39 cellular contexts compared by ENCODE assay signal in genomic region chr1:153333902-153334301, GRCh38. TPM values are rescaled to one million over a fixed set of nuclear protein-coding genes. Genes with fewer than 3 reads are reported as not detected.
"Had no signal": no experiment of that assay in that cellular context is flagged by ENCODE, and none has a peak within 500 bp of the region (broad histone marks: within the 10 kb centered on the region; RNA-seq: fewer than 3 reads in every experiment).

No MANE protein-coding gene starts in this region.

- H3K4me1 Mint-ChIP-seq: activated B cell treated with CpG ODN at 0.5 μM for 24 hours; activated CD4-positive, alpha-beta T cell treated with anti-CD3 and anti-CD28 coated beads, Interleukin-2, amount 10 ng/mL, durations not matched to agents 24 days and 14 days; activated naive CD8-positive, alpha-beta T cell treated with anti-CD3 and anti-CD28 coated beads for 36 hours had no signal

- H3K4me3 ChIP-seq: body of pancreas, breast epithelium had no signal

- DNase-seq: activated B cell treated with CpG ODN at 0.5 μM for 24 hours; activated CD4-positive, alpha-beta memory T cell treated with anti-CD3 and anti-CD28 coated beads for 36 hours; activated CD4-positive, alpha-beta T cell treated with anti-CD3 and anti-CD28 coated beads for 4 hours; activated CD4-positive, alpha-beta T cell treated with anti-CD3 and anti-CD28 coated beads, Interleukin-2, amount 10 ng/mL, durations not matched to agents 24 days and 14 days; activated CD4-positive, alpha-beta T cell treated with anti-CD3 and anti-CD28 coated beads, Interleukin-2, amount 50 U/mL, for 1 hour; activated CD4-positive, alpha-beta T cell treated with anti-CD3 and anti-CD28 coated beads, Interleukin-2, amount 50 U/mL, for 4 hours; activated CD4-positive, CD25-positive, alpha-beta regulatory T cell treated with anti-CD3 and anti-CD28 coated beads, Interleukin-2, amount 50 U/mL, for 72 hours; activated CD8-positive, alpha-beta memory T cell treated with anti-CD3 and anti-CD28 coated beads, Interleukin-2, amount 50 U/mL, for 4 hours; activated CD8-positive, alpha-beta T cell treated with anti-CD3 and anti-CD28 coated beads for 36 hours; activated effector memory CD4-positive, alpha-beta T cell treated with anti-CD3 and anti-CD28 coated beads, Interleukin-2, amount 50 U/mL, for 16 hours; activated gamma-delta T cell treated with Interleukin-2 at 50 U/mL for 16 hours; activated naive CD4-positive, alpha-beta T cell; activated naive CD4-positive, alpha-beta T cell treated with anti-CD3 and anti-CD28 coated beads for 36 hours; activated naive CD4-positive, alpha-beta T cell treated with anti-CD3 and anti-CD28 coated beads, Interleukin-2, amount 50 U/mL, for 16 hours; activated naive CD8-positive, alpha-beta T cell treated with anti-CD3 and anti-CD28 coated beads for 36 hours; activated T-cell treated with anti-CD3 and anti-CD28 coated beads for 4 hours; activated T-cell treated with anti-CD3 and anti-CD28 coated beads, Interleukin-2, amount 50 U/mL, for 1 hour; activated T-cell treated with anti-CD3 and anti-CD28 coated beads, Interleukin-2, amount 50 U/mL, for 4 hours; activated T-cell treated with anti-CD3 and anti-CD28 coated beads, Interleukin-2, amount 50 U/mL, for 72 hours; amygdala; aorta; body of pancreas; brain microvascular endothelial cell; central memory CD4-positive, alpha-beta T cell; T-helper 2 cell; T-helper 9 cell had no signal

- H3K27me3 ChIP-seq: body of pancreas, brain microvascular endothelial cell, breast epithelium had no signal

- ATAC-seq: activated CD8-positive, alpha-beta T cell treated with anti-CD3 and anti-CD28 coated beads for 36 hours; activated naive CD4-positive, alpha-beta T cell treated with anti-CD3 and anti-CD28 coated beads, Interleukin-2, amount 50 U/mL, for 72 hours; activated T-cell treated with anti-CD3 and anti-CD28 coated beads, Interleukin-2, amount 50 U/mL, for 4 hours; activated T-cell treated with anti-CD3 and anti-CD28 coated beads, Interleukin-2, amount 50 U/mL, for 72 hours; activated T-helper 17 cell treated with anti-CD3 and anti-CD28 coated beads, Interleukin-2, amount 50 U/mL, for 72 hours; body of pancreas had no signal

- H3K27ac ChIP-seq: body of pancreas, brain microvascular endothelial cell, breast epithelium, VCaP had no signal

- H3K4me3 Mint-ChIP-seq: activated B cell treated with CpG ODN at 0.5 μM for 24 hours; activated CD4-positive, alpha-beta memory T cell treated with anti-CD3 and anti-CD28 coated beads for 36 hours; activated CD4-positive, alpha-beta T cell treated with anti-CD3 and anti-CD28 coated beads, Interleukin-2, amount 10 ng/mL, durations not matched to agents 24 days and 14 days; activated CD8-positive, alpha-beta T cell treated with anti-CD3 and anti-CD28 coated beads for 36 hours; activated naive CD4-positive, alpha-beta T cell treated with anti-CD3 and anti-CD28 coated beads for 36 hours; activated naive CD8-positive, alpha-beta T cell treated with anti-CD3 and anti-CD28 coated beads for 36 hours; activated T-cell treated with anti-CD3 and anti-CD28 coated beads, Interleukin-2, amount 50 U/mL, for 4 hours; activated T-cell treated with anti-CD3 and anti-CD28 coated beads, Interleukin-2, amount 50 U/mL, for 72 hours; activated T-helper 1 cell treated with anti-CD3 and anti-CD28 coated beads, Interleukin-12 subunit alpha, Interleukin-12 subunit beta, Interleukin-2, Interleukin-4 antibody, amounts not matched to agents 30 ng/mL and 10 ng/mL and 1 ng/mL, durations not matched to agents 14 hours and 24 hours and 36 hours; activated T-helper 17 cell treated with anti-CD3 and anti-CD28 coated beads, Interleukin-2, amount 50 U/mL, for 72 hours; T-helper 1 cell treated with Interleukin-12 subunit alpha and Interleukin-12 subunit beta and Interleukin-4 antibody, amounts not matched to agents 30 μg/mL and 1 μg/mL, for 36 hours; T-helper 2 cell treated with Interferon-gamma antibody and Interleukin-4, amounts not matched to agents 5 μg/mL and 100 μg/mL, for 36 hours had no signal

- H3K27ac Mint-ChIP-seq: activated B cell treated with CpG ODN at 0.5 μM for 24 hours; activated CD4-positive, alpha-beta memory T cell treated with anti-CD3 and anti-CD28 coated beads for 36 hours; activated CD4-positive, alpha-beta T cell treated with anti-CD3 and anti-CD28 coated beads, Interleukin-2, amount 10 ng/mL, durations not matched to agents 24 days and 14 days; activated CD8-positive, alpha-beta T cell treated with anti-CD3 and anti-CD28 coated beads for 36 hours; activated naive CD4-positive, alpha-beta T cell treated with anti-CD3 and anti-CD28 coated beads for 36 hours; activated naive CD4-positive, alpha-beta T cell treated with anti-CD3 and anti-CD28 coated beads, Interleukin-2, amount 50 U/mL, for 72 hours; activated naive CD8-positive, alpha-beta T cell treated with anti-CD3 and anti-CD28 coated beads for 36 hours; activated T-cell treated with anti-CD3 and anti-CD28 coated beads, Interleukin-2, amount 50 U/mL, for 72 hours; activated T-helper 1 cell treated with anti-CD3 and anti-CD28 coated beads, Interleukin-12 subunit alpha, Interleukin-12 subunit beta, Interleukin-2, Interleukin-4 antibody, amounts not matched to agents 30 ng/mL and 10 ng/mL and 1 ng/mL, durations not matched to agents 14 hours and 24 hours and 36 hours; activated T-helper 17 cell treated with anti-CD3 and anti-CD28 coated beads, Interleukin-2, amount 50 U/mL, for 72 hours; T-helper 1 cell treated with Interleukin-12 subunit alpha and Interleukin-12 subunit beta and Interleukin-4 antibody, amounts not matched to agents 30 μg/mL and 1 μg/mL, for 36 hours; T-helper 2 cell treated with Interferon-gamma antibody and Interleukin-4, amounts not matched to agents 5 μg/mL and 100 μg/mL, for 36 hours had no signal

- FAIRE-seq: astrocyte, colon had no signal

- H3K9me3 Mint-ChIP-seq: activated T-helper 1 cell treated with anti-CD3 and anti-CD28 coated beads, Interleukin-12 subunit alpha, Interleukin-12 subunit beta, Interleukin-2, Interleukin-4 antibody, amounts not matched to agents 30 ng/mL and 10 ng/mL and 1 ng/mL, durations not matched to agents 14 hours and 24 hours and 36 hours had no signal

- H3K36me3 ChIP-seq: brain microvascular endothelial cell, breast epithelium had no signal

- H3K27me3 Mint-ChIP-seq: activated naive CD8-positive, alpha-beta T cell treated with anti-CD3 and anti-CD28 coated beads for 36 hours had no signal

- H3K36me3 Mint-ChIP-seq: activated CD4-positive, alpha-beta memory T cell treated with anti-CD3 and anti-CD28 coated beads for 36 hours; activated naive CD8-positive, alpha-beta T cell treated with anti-CD3 and anti-CD28 coated beads for 36 hours had no signal

- H3K4me1 ChIP-seq: body of pancreas, breast epithelium had no signal

RNA-seq across cellular contexts. Expression of gene PGLYRP4, which starts 14.7 kb away (rescaled TPM):
- total RNA-seq: activated B cell treated with CpG ODN at 0.5 μM for 24 hours; activated CD4-positive, alpha-beta memory T cell treated with anti-CD3 and anti-CD28 coated beads for 36 hours; activated CD4-positive, alpha-beta T cell treated with anti-CD3 and anti-CD28 coated beads, Interleukin-2, amount 10 ng/mL, durations not matched to agents 24 days and 14 days; activated CD8-positive, alpha-beta memory T cell treated with anti-CD3 and anti-CD28 coated beads for 36 hours; activated CD8-positive, alpha-beta T cell treated with anti-CD3 and anti-CD28 coated beads for 36 hours; activated naive CD4-positive, alpha-beta T cell treated with anti-CD3 and anti-CD28 coated beads for 36 hours; activated naive CD4-positive, alpha-beta T cell treated with anti-CD3 and anti-CD28 coated beads, Interleukin-2, amount 50 U/mL, for 72 hours; activated naive CD8-positive, alpha-beta T cell treated with anti-CD3 and anti-CD28 coated beads for 36 hours; activated T-cell treated with anti-CD3 and anti-CD28 coated beads, Interleukin-2, amount 50 U/mL, for 4 hours; activated T-helper 1 cell treated with anti-CD3 and anti-CD28 coated beads, Interleukin-12 subunit alpha, Interleukin-12 subunit beta, Interleukin-2, Interleukin-4 antibody, amounts not matched to agents 30 ng/mL and 10 ng/mL and 1 ng/mL, durations not matched to agents 14 hours and 24 hours and 36 hours; aorta; astrocyte; body of pancreas; breast epithelium; cardiac septum; cerebellum had no signal
- polyA plus RNA-seq: adipose tissue, aorta had no signal

RNA-seq across cellular contexts. Expression of gene PGLYRP3, which starts 21.1 kb away (rescaled TPM):
- total RNA-seq: activated B cell treated with CpG ODN at 0.5 μM for 24 hours; activated CD4-positive, alpha-beta memory T cell treated with anti-CD3 and anti-CD28 coated beads for 36 hours; activated CD4-positive, alpha-beta T cell treated with anti-CD3 and anti-CD28 coated beads, Interleukin-2, amount 10 ng/mL, durations not matched to agents 24 days and 14 days; activated CD8-positive, alpha-beta memory T cell treated with anti-CD3 and anti-CD28 coated beads for 36 hours; activated CD8-positive, alpha-beta T cell treated with anti-CD3 and anti-CD28 coated beads for 36 hours; activated naive CD4-positive, alpha-beta T cell treated with anti-CD3 and anti-CD28 coated beads for 36 hours; activated naive CD4-positive, alpha-beta T cell treated with anti-CD3 and anti-CD28 coated beads, Interleukin-2, amount 50 U/mL, for 72 hours; activated naive CD8-positive, alpha-beta T cell treated with anti-CD3 and anti-CD28 coated beads for 36 hours; activated T-cell treated with anti-CD3 and anti-CD28 coated beads, Interleukin-2, amount 50 U/mL, for 4 hours; activated T-cell treated with anti-CD3 and anti-CD28 coated beads, Interleukin-2, amount 50 U/mL, for 72 hours; activated T-helper 1 cell treated with anti-CD3 and anti-CD28 coated beads, Interleukin-12 subunit alpha, Interleukin-12 subunit beta, Interleukin-2, Interleukin-4 antibody, amounts not matched to agents 30 ng/mL and 10 ng/mL and 1 ng/mL, durations not matched to agents 14 hours and 24 hours and 36 hours; activated T-helper 17 cell treated with anti-CD3 and anti-CD28 coated beads, Interleukin-2, amount 50 U/mL, for 72 hours; aorta; astrocyte; body of pancreas; breast epithelium; cardiac septum; cerebellum had no signal
- polyA plus RNA-seq: adipose tissue, aorta had no signal

RNA-seq across cellular contexts. Expression of gene S100A9, which starts 23.8 kb away (rescaled TPM):
- total RNA-seq: activated CD4-positive, alpha-beta memory T cell treated with anti-CD3 and anti-CD28 coated beads for 36 hours; activated CD4-positive, alpha-beta T cell treated with anti-CD3 and anti-CD28 coated beads, Interleukin-2, amount 10 ng/mL, durations not matched to agents 24 days and 14 days; activated CD8-positive, alpha-beta memory T cell treated with anti-CD3 and anti-CD28 coated beads for 36 hours; activated CD8-positive, alpha-beta T cell treated with anti-CD3 and anti-CD28 coated beads for 36 hours; activated naive CD8-positive, alpha-beta T cell treated with anti-CD3 and anti-CD28 coated beads for 36 hours; activated T-cell treated with anti-CD3 and anti-CD28 coated beads, Interleukin-2, amount 50 U/mL, for 72 hours; activated T-helper 1 cell treated with anti-CD3 and anti-CD28 coated beads, Interleukin-12 subunit alpha, Interleukin-12 subunit beta, Interleukin-2, Interleukin-4 antibody, amounts not matched to agents 30 ng/mL and 10 ng/mL and 1 ng/mL, durations not matched to agents 14 hours and 24 hours and 36 hours had no signal

RNA-seq across cellular contexts. Expression of gene S100A12, which starts 41.5 kb away (rescaled TPM):
- total RNA-seq: activated B cell treated with CpG ODN at 0.5 μM for 24 hours; activated CD4-positive, alpha-beta memory T cell treated with anti-CD3 and anti-CD28 coated beads for 36 hours; activated CD4-positive, alpha-beta T cell treated with anti-CD3 and anti-CD28 coated beads, Interleukin-2, amount 10 ng/mL, durations not matched to agents 24 days and 14 days; activated CD8-positive, alpha-beta memory T cell treated with anti-CD3 and anti-CD28 coated beads for 36 hours; activated CD8-positive, alpha-beta T cell treated with anti-CD3 and anti-CD28 coated beads for 36 hours; activated naive CD4-positive, alpha-beta T cell treated with anti-CD3 and anti-CD28 coated beads for 36 hours; activated naive CD4-positive, alpha-beta T cell treated with anti-CD3 and anti-CD28 coated beads, Interleukin-2, amount 50 U/mL, for 72 hours; activated naive CD8-positive, alpha-beta T cell treated with anti-CD3 and anti-CD28 coated beads for 36 hours; activated T-cell treated with anti-CD3 and anti-CD28 coated beads, Interleukin-2, amount 50 U/mL, for 4 hours; activated T-cell treated with anti-CD3 and anti-CD28 coated beads, Interleukin-2, amount 50 U/mL, for 72 hours; activated T-helper 1 cell treated with anti-CD3 and anti-CD28 coated beads, Interleukin-12 subunit alpha, Interleukin-12 subunit beta, Interleukin-2, Interleukin-4 antibody, amounts not matched to agents 30 ng/mL and 10 ng/mL and 1 ng/mL, durations not matched to agents 14 hours and 24 hours and 36 hours; activated T-helper 17 cell treated with anti-CD3 and anti-CD28 coated beads, Interleukin-2, amount 50 U/mL, for 72 hours; astrocyte; body of pancreas had no signal

RNA-seq across cellular contexts. Expression of gene S100A8, which starts 57.0 kb away (rescaled TPM):
- total RNA-seq: activated B cell treated with CpG ODN at 0.5 μM for 24 hours; activated CD4-positive, alpha-beta memory T cell treated with anti-CD3 and anti-CD28 coated beads for 36 hours; activated CD4-positive, alpha-beta T cell treated with anti-CD3 and anti-CD28 coated beads, Interleukin-2, amount 10 ng/mL, durations not matched to agents 24 days and 14 days; activated CD8-positive, alpha-beta memory T cell treated with anti-CD3 and anti-CD28 coated beads for 36 hours; activated CD8-positive, alpha-beta T cell treated with anti-CD3 and anti-CD28 coated beads for 36 hours; activated naive CD4-positive, alpha-beta T cell treated with anti-CD3 and anti-CD28 coated beads for 36 hours; activated naive CD4-positive, alpha-beta T cell treated with anti-CD3 and anti-CD28 coated beads, Interleukin-2, amount 50 U/mL, for 72 hours; activated naive CD8-positive, alpha-beta T cell treated with anti-CD3 and anti-CD28 coated beads for 36 hours; activated T-cell treated with anti-CD3 and anti-CD28 coated beads, Interleukin-2, amount 50 U/mL, for 4 hours; activated T-cell treated with anti-CD3 and anti-CD28 coated beads, Interleukin-2, amount 50 U/mL, for 72 hours; activated T-helper 1 cell treated with anti-CD3 and anti-CD28 coated beads, Interleukin-12 subunit alpha, Interleukin-12 subunit beta, Interleukin-2, Interleukin-4 antibody, amounts not matched to agents 30 ng/mL and 10 ng/mL and 1 ng/mL, durations not matched to agents 14 hours and 24 hours and 36 hours; activated T-helper 17 cell treated with anti-CD3 and anti-CD28 coated beads, Interleukin-2, amount 50 U/mL, for 72 hours; astrocyte had no signal
